ENCODE assay signal across 18 cellular contexts in genomic region chr2:1168856-1169255, GRCh38.
"Had no signal": no experiment of that assay in that cellular context is flagged by ENCODE, and none has a peak within 500 bp of the region (broad histone marks: within the 10 kb centered on the region; RNA-seq: fewer than 3 reads in every experiment).

No MANE protein-coding gene starts in this region.

- H3K27ac ChIP-seq: coronary artery, heart right ventricle, left ventricle myocardium inferior, neural progenitor cell, ovary, right atrium auricular region had no signal

- DNase-seq: effector CD4-positive, alpha-beta T cell; heart right ventricle; hypothalamus; islet precursor cell; left ventricle myocardium inferior; lower lobe of right lung; nucleus accumbens; ovary; small intestine; stimulated activated CD4-positive, alpha-beta T cell treated with anti-CD3 and anti-CD28 coated beads, Interleukin-12 subunit alpha, Interleukin-12 subunit beta, amount 100 ng/mL, for 4 hours; stimulated activated CD4-positive, alpha-beta T cell treated with anti-CD3 and anti-CD28 coated beads, Interleukin-2, amount 100 ng/mL, for 48 hours; stimulated activated naive CD4-positive, alpha-beta T cell treated with Interleukin-2 at 50 U/mL for 16 hours; trophoblast cell had no signal

- H2AFZ ChIP-seq: neural progenitor cell had no signal

- H3K4me3 Mint-ChIP-seq: memory B cell; natural killer cell treated with Interleukin-12 subunit alpha and Interleukin-12 subunit beta and Interleukin-15 and Interleukin-18, amount 100 ng/mL, for 72 hours; neural progenitor cell had no signal

- H3K27me3 Mint-ChIP-seq: memory B cell had no signal

- H3K4me3 ChIP-seq: coronary artery, heart right ventricle, left ventricle myocardium inferior, lower lobe of right lung, neural progenitor cell, ovary, right atrium auricular region had no signal

- H3K4me2 ChIP-seq: neural progenitor cell had no signal

- H3K9ac ChIP-seq: neural progenitor cell had no signal

- H3K9me3 ChIP-seq: lower lobe of right lung, ovary, right atrium auricular region had no signal

- ATAC-seq: heart right ventricle; lower lobe of right lung; natural killer cell treated with Interleukin-12 subunit alpha and Interleukin-12 subunit beta and Interleukin-15 and Interleukin-18, amount 100 ng/mL, for 72 hours had no signal

- H3K4me1 ChIP-seq: neural progenitor cell, right atrium auricular region had no signal

- H3K27me3 ChIP-seq: neural progenitor cell, ovary, right atrium auricular region had no signal

- H3K36me3 ChIP-seq: heart right ventricle, left ventricle myocardium inferior, lower lobe of right lung, neural progenitor cell, ovary, right atrium auricular region had no signal

- H3K36me3 Mint-ChIP-seq: memory B cell; natural killer cell treated with Interleukin-12 subunit alpha and Interleukin-12 subunit beta and Interleukin-15 and Interleukin-18, amount 100 ng/mL, for 72 hours; neural progenitor cell had no signal

- H3K27ac Mint-ChIP-seq: memory B cell; natural killer cell treated with Interleukin-12 subunit alpha and Interleukin-12 subunit beta and Interleukin-15 and Interleukin-18, amount 100 ng/mL, for 72 hours; neural progenitor cell had no signal
